13 cellular contexts compared by ENCODE assay signal in the genomic region with DNA sequence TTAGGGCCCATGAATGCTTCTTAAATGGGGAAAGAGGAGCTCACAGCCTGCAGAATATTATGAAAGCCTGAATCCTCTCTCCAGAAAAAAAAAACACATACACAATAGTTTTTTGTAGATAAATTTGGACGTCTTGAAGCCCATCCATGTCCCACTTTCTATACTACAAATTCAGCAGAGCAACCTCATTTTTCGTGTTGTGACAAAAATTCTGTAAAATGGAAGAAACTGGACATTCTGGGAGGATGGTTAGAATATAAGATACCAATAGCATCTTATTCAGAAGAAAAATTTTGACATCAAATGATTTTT.
DNase-seq lines count a peak whose midpoint lies in the region; ATAC-seq and TF ChIP-seq lines count a peak whose summit lies in the region.
"Had no signal": no experiment of that assay in that cellular context is flagged by ENCODE, and none has a peak within 500 bp of the region (broad histone marks: within the 10 kb centered on the region; RNA-seq: fewer than 3 reads in every experiment).

No MANE protein-coding gene starts in this region.

- CTCF ChIA-PET in CD4-positive, alpha-beta T cell (lab: Charles Lee) = interaction anchor here (1.4 to 1.6 kb wide), 2 partner anchors 28 to 104 kb away, joined by 3 read pairs; no protein-coding TSS in a partner anchor

- no peak overlapping the region for H3K9ac ChIP-seq in Loucy (ENCODE audit: low read depth, low read length, poor library complexity, severe bottlenecking)
- H3K9ac ChIP-seq: SK-N-SH had no signal

- H4K20me1 ChIP-seq in Loucy (ENCODE audit: insufficient read depth, low read length, poor library complexity, severe bottlenecking) = no peaks in the 10 kb centered on the region

- no peaks in the 10 kb centered on the region for H3K36me3 Mint-ChIP-seq in CD4-positive, alpha-beta T cell (ENCODE audit: low read depth)
- H3K36me3 Mint-ChIP-seq in naive B cell = no peaks in the 10 kb centered on the region

- no peaks in the 10 kb centered on the region for H3K27me3 Mint-ChIP-seq in CD4-positive, alpha-beta T cell
- no peaks in the 10 kb centered on the region for H3K27me3 Mint-ChIP-seq in naive B cell
- H3K27me3 Mint-ChIP-seq: CD4-positive, alpha-beta memory T cell had no signal

- no peaks in the 10 kb centered on the region for H3K79me2 ChIP-seq in Loucy (ENCODE audit: insufficient read depth, low read length)

- H3K27ac Mint-ChIP-seq in CD4-positive, alpha-beta T cell = no peak overlapping the region
- H3K27ac Mint-ChIP-seq in naive B cell = peak overlapping the region in 2 of 6 donors; percentile 82 to 92
- H3K27ac Mint-ChIP-seq: GM23338 had no signal

- DNase-seq in CD4-positive, alpha-beta T cell = no peak
- DNase-seq in naive B cell = no peak
- DNase-seq in SHP77 (lab: John Stamatoyannopoulos, UW) = no peak
- no peak for DNase-seq in left ventricle myocardium superior
- DNase-seq in left lung = no peak

- H3K4me3 ChIP-seq in Loucy (ENCODE audit: low read length, poor library complexity, severe bottlenecking) (no peak overlapping the region), left lung (no peak overlapping the region)
- H3K4me3 ChIP-seq: GM23338, K562 had no signal

- H3K9me3 ChIP-seq in CD4-positive, alpha-beta T cell (ENCODE audit: control insufficient read depth, low read length) = no peaks in the 10 kb centered on the region
- H3K9me3 ChIP-seq in Loucy (ENCODE audit: insufficient read depth, low read depth, low read length) (no peaks in the 10 kb centered on the region), left lung (no peaks in the 10 kb centered on the region)
- H3K9me3 ChIP-seq: SK-N-SH had no signal

- no peaks in the 10 kb centered on the region for H3K9me3 Mint-ChIP-seq in CD4-positive, alpha-beta T cell
- H3K9me3 Mint-ChIP-seq in naive B cell = no peaks in the 10 kb centered on the region
- H3K9me3 Mint-ChIP-seq: CD4-positive, alpha-beta memory T cell; GM23338 had no signal

- H2AFZ ChIP-seq in Loucy (ENCODE audit: low read length) = no peak overlapping the region; the same call in 1 of the 2 replicates
- H2AFZ ChIP-seq: GM23338 had no signal

- H3K27me3 ChIP-seq in CD4-positive, alpha-beta T cell (ENCODE audit: control insufficient read depth, insufficient read depth, low read length) = no peaks in the 10 kb centered on the region
- H3K27me3 ChIP-seq in Loucy (ENCODE audit: insufficient read depth, low read length, poor library complexity, severe bottlenecking) (no peaks in the 10 kb centered on the region), left lung (no peaks in the 10 kb centered on the region)

- H3K36me3 ChIP-seq in Loucy (ENCODE audit: insufficient read depth, low read length) = no peaks in the 10 kb centered on the region
- H3K36me3 ChIP-seq in left lung = no peaks in the 10 kb centered on the region

- POLR2A ChIA-PET in CD4-positive, alpha-beta T cell (lab: Charles Lee) = interaction anchor here (1.9 kb wide), 1 partner anchor 154 kb away, joined by 4 read pairs; no protein-coding TSS in a partner anchor

- no peak overlapping the region for H3K4me2 ChIP-seq in Loucy (ENCODE audit: low read depth, low read length, poor library complexity, severe bottlenecking)
- H3K4me2 ChIP-seq: GM23338, SK-N-SH had no signal

- no peak for ATAC-seq in CD4-positive, alpha-beta T cell (ENCODE audit: poor library complexity)
- ATAC-seq in naive B cell (ENCODE audit: low read depth in 2 of 2) (no peak), HG03039 (IDR thresholded peaks at IDR 0.05; ENCODE audit: unreplicated experiment) (no peak), left ventricle myocardium superior (no peak), left lung (no peak)
- ATAC-seq: GM23338 had no signal

- intact Hi-C loops in CD4-positive, alpha-beta T cell (cut with DNase I, micrococcal nuclease) = loop anchor here (2.0 to 10.0 kb wide), 5 partner anchors 97 to 619 kb away; a partner anchor contains a TSS
- intact Hi-C loops in left ventricle myocardium superior (cut with micrococcal nuclease) = loop anchor here (10.0 kb wide), 1 partner anchor 623 kb away; no protein-coding TSS in a partner anchor
- intact Hi-C loops in left lung (cut with DNase I) = no loop called here

- H3K27ac ChIP-seq in CD4-positive, alpha-beta T cell (ENCODE audit: low read depth, low read length) = no peak overlapping the region
- no peak overlapping the region for H3K27ac ChIP-seq in VCaP
- no peak overlapping the region for H3K27ac ChIP-seq in left lung
- H3K27ac ChIP-seq: HL-60 had no signal

- no peaks in the 10 kb centered on the region for H3K9me2 ChIP-seq in Loucy (replicated peaks; ENCODE audit: low read depth, low read length)
- H3K9me2 ChIP-seq: SK-N-SH had no signal

- H3K4me1 ChIP-seq in Loucy (ENCODE audit: insufficient read depth, low read length, poor library complexity, severe bottlenecking) = peaks cover 7% of the 10 kb centered on the region
- peaks cover 0 to 11% of the 10 kb centered on the region in 2 donors for H3K4me1 ChIP-seq in left lung

- H3K4me1 Mint-ChIP-seq in CD4-positive, alpha-beta T cell (ENCODE audit: low read depth) = peaks cover 18% of the 10 kb centered on the region
- H3K4me1 Mint-ChIP-seq in naive B cell = peaks cover 43 to 61% (median 43%) of the 10 kb centered on the region in 3 donors

- no peak overlapping the region for H3K4me3 Mint-ChIP-seq in CD4-positive, alpha-beta T cell
- H3K4me3 Mint-ChIP-seq in naive B cell = peak overlapping the region in 6 of 8 donors; percentile 72 to 93 (median 82)
- H3K4me3 Mint-ChIP-seq: GM23338 had no signal

- peak; percentile 49 for TF ChIP-seq CTCF in CD4-positive, alpha-beta T cell (IDR thresholded peaks at IDR 0.05)
- TF ChIP-seq CTCF in Loucy (conservative IDR thresholded peaks at IDR 0.05; ENCODE audit: low read length) (0 out of 2 replicates have a peak, but pooled peaks have one; percentile 0), VCaP (conservative IDR thresholded peaks at IDR 0.05) (peak; percentile 15), left lung (IDR thresholded peaks at IDR 0.05) (peak in 1 of 2 donors; percentile 16)

- H3F3A ChIP-seq in Loucy (ENCODE audit: low read depth) = no peaks in the 10 kb centered on the region

Comparison
In these comparisons a context has a peak if more than half of its experiments do, and no peak if none do; other contexts are left out.
1. intact Hi-C loops: an anchor here in CD4-positive, alpha-beta T cell (2.0 to 10.0 kb wide) and left ventricle myocardium superior (10.0 kb wide); none called in left lung.